Comparison of ENCODE assay signal across 8 cellular contexts in the genomic region with DNA sequence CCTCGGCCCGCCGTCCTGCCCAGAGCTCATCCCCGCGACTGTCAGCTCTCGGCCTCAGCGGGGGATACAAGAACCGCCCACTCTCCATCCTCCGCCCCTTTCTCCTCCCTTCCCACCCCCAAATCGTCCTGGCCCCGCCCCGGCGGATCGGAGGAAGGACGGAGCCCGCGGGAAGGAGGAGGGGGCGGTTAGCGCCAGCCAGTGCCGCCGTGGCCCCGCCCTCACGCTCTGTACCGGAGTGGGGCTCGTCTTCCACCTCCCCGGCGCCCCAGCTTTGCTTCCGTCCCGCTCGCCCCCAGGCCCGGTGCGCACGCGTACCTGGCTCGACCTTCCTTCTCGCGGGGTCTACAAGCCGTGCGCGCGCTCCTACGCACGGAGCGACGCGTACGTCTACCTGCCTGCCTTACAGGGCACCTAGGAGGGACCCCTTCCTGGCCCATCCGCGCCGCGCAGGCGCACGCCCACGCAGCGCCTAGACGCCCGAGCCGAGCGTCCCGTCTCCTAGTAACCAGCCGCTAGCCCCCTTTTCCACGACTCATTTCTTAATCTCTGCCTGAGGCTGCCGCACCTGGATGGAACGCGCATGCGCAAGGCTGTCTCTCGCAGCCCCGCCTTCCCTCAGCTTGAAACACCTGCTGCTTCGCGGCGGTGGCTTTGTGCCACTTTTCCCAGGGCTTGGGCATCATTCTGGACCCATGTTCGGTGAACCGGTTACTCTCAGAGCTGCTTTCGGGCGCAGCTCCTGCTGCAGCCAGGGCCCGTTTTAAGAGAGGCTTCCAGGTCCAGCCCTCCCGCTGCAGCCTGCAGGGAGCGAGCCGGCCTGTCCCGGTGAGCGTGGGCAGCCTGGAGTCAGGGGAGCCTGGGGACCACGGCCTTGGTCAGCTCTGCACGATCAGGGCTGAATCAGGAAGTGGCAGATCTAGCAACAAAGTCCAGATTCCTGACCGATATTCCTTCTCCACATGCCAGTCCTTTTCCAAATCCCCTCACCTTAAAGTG. TPM values are rescaled to one million over a fixed set of nuclear protein-coding genes. Genes with fewer than 3 reads are reported as not detected.
DNase-seq lines count a peak whose midpoint lies in the region; TF ChIP-seq lines count a peak whose summit lies in the region.

Gene C2orf15, plus strand, starts transcription at position 598 of the 999 bp plus-strand sequence. CDS start 8,852 bp downstream, outside the sequence.

- H3K9me3 ChIP-seq in MG63, result no peaks in the 10 kb centered on the region

- in situ Hi-C loops in G401 (cut with HindIII; ENCODE audit: low sequenced_read_pairs), result no loop called here

- H3K27me3 ChIP-seq in MG63, result peaks cover 17% of the 10 kb centered on the region

- peak; percentile 97 for DNase-seq in G401 (ENCODE audit: low spot score)
- peak; percentile 84 for DNase-seq in HCEC 1CT
- DNase-seq in MG63, result peak; percentile 77
- DNase-seq in activated effector memory CD4-positive, alpha-beta T cell treated with anti-CD3 and anti-CD28 coated beads, Interleukin-2, amount 50 U/mL, for 16 hours, result peak; percentile 99
- peak; percentile 60 for DNase-seq in fibroblast of the conjunctiva (ENCODE audit: low read depth)
- DNase-seq in nephron progenitor cell, result peak; percentile 98

- no peaks in the 10 kb centered on the region for H3K36me3 ChIP-seq in MG63

- H3K4me3 Mint-ChIP-seq in nephron progenitor cell, result peak within 1 kb of the TSS; percentile 96
- H3K4me3 Mint-ChIP-seq in stimulated activated naive CD8-positive, alpha-beta T cell treated with anti-CD3 and anti-CD28 coated beads, Interleukin-15, Interleukin-2, amounts not matched to agents 100 ng/mL and 50 ng/mL, for 24 hours, result peak within 1 kb of the TSS; percentile 97

- H3K4me1 Mint-ChIP-seq in nephron progenitor cell, result peaks cover 24% of the 10 kb centered on the region
- H3K4me1 Mint-ChIP-seq in stimulated activated naive CD8-positive, alpha-beta T cell treated with anti-CD3 and anti-CD28 coated beads, Interleukin-15, Interleukin-2, amounts not matched to agents 100 ng/mL and 50 ng/mL, for 24 hours (ENCODE audit: low read depth), result peaks cover 36% of the 10 kb centered on the region

- TF ChIP-seq POLR2A in Raji (IDR thresholded peaks at IDR 0.05; ENCODE audit: insufficient read depth, low read depth, low read length), result peak; percentile 79

- H3K27me3 Mint-ChIP-seq in nephron progenitor cell (ENCODE audit: low read depth, poor library complexity), result peaks cover 17% of the 10 kb centered on the region
- no peaks in the 10 kb centered on the region for H3K27me3 Mint-ChIP-seq in stimulated activated naive CD8-positive, alpha-beta T cell treated with anti-CD3 and anti-CD28 coated beads, Interleukin-15, Interleukin-2, amounts not matched to agents 100 ng/mL and 50 ng/mL, for 24 hours

- H3K27ac Mint-ChIP-seq in nephron progenitor cell, result peak within 1 kb of the TSS; percentile 98
- H3K27ac Mint-ChIP-seq in stimulated activated naive CD8-positive, alpha-beta T cell treated with anti-CD3 and anti-CD28 coated beads, Interleukin-15, Interleukin-2, amounts not matched to agents 100 ng/mL and 50 ng/mL, for 24 hours, result peak within 1 kb of the TSS; percentile 89

- peaks cover 42% of the 10 kb centered on the region for H3K9me3 Mint-ChIP-seq in nephron progenitor cell
- peaks cover 5% of the 10 kb centered on the region for H3K9me3 Mint-ChIP-seq in stimulated activated naive CD8-positive, alpha-beta T cell treated with anti-CD3 and anti-CD28 coated beads, Interleukin-15, Interleukin-2, amounts not matched to agents 100 ng/mL and 50 ng/mL, for 24 hours

- peaks cover 53% of the 10 kb centered on the region for H3K36me3 Mint-ChIP-seq in nephron progenitor cell (ENCODE audit: low read depth)
- H3K36me3 Mint-ChIP-seq in stimulated activated naive CD8-positive, alpha-beta T cell treated with anti-CD3 and anti-CD28 coated beads, Interleukin-15, Interleukin-2, amounts not matched to agents 100 ng/mL and 50 ng/mL, for 24 hours (ENCODE audit: low read depth), result peaks cover 11% of the 10 kb centered on the region

- no peak for TF ChIP-seq CTCF in nephron progenitor cell (IDR thresholded peaks at IDR 0.05)

- H3K4me3 ChIP-seq in MG63, result peak within 1 kb of the TSS; percentile 66

RNA-seq across cellular contexts. Expression of gene C2orf15, which starts in this region (rescaled TPM):
- total RNA-seq in G401 (2014; rRNA removed; shearing (Covaris generic)), result 2.4 TPM in 1 of 2 replicates, not detected in the other
- not detected in 2 replicates for total RNA-seq in MG63 (2014; rRNA removed; shearing (Covaris generic); ENCODE audit: low replicate concordance)

Comparison
In these comparisons a context has a peak if more than half of its experiments do, and no peak if none do; other contexts are left out.
1. Peak in every context shown above with its lines: DNase-seq and H3K4me3 ChIP-seq.
2. Peak in DNase-seq and H3K4me3 ChIP-seq in MG63; RNA of the gene not detected or under 1 TPM.